In the genomic region with DNA sequence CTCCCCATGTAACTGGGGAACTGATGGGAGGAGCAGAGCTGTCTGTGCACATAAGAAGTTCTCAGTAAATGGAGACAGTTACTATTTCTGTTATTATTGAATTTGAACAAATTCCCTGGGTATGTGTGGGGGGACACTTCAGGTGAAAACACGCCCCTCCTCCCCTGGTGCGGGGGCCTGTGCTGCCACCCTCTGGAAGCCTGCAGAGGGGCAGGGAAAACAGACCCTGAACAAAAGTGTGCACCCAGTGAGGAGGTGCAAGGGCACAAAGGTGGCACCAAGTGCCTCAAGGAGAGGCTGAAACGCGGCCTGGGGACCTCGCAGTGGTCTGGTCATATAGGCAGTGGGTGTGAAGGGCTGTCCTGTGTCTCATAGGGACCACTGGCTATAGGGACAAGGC, we compare ENCODE assay signal across 11 cellular contexts. TPM values are rescaled to one million over a fixed set of nuclear protein-coding genes. Genes with fewer than 3 reads are reported as not detected.
A peak's percentile ranks its signal among the peaks of the same experiment; 100 is the strongest.
DNase-seq lines count a peak whose midpoint lies in the region; ATAC-seq and TF ChIP-seq lines count a peak whose summit lies in the region.
"Had no signal": no experiment of that assay in that cellular context is flagged by ENCODE, and none has a peak within 500 bp of the region (broad histone marks: within the 10 kb centered on the region; RNA-seq: fewer than 3 reads in every experiment).

No MANE protein-coding gene starts in this region.

- no peak overlapping the region for H3K4me3 Mint-ChIP-seq in activated T-cell treated with anti-CD3 and anti-CD28 coated beads, Interleukin-2, amount 50 U/mL, for 24 hours
- H3K4me3 Mint-ChIP-seq in stimulated activated memory B cell treated with anti-CD40 and anti-IgM and Interleukin-4, amounts not matched to agents 10 μg/mL and 1 μg/mL and 100 μg/mL, for 72 hours: no peak overlapping the region

- H3K27ac ChIP-seq in RWPE1: peak overlapping the region; percentile 12; the same call in 1 of the 2 replicates
- H3K27ac ChIP-seq: BLaER1 had no signal

- H3K4me3 ChIP-seq in fibroblast of the aortic adventitia (ENCODE audit: low read depth, low read length): no peak overlapping the region
- H3K4me3 ChIP-seq: BLaER1, HAP-1 had no signal

- ATAC-seq in stimulated activated memory B cell treated with anti-CD40 and anti-IgM and Interleukin-4, amounts not matched to agents 10 μg/mL and 1 μg/mL and 100 μg/mL, for 72 hours: no peak
- no peak for ATAC-seq in HG02870 (IDR thresholded peaks at IDR 0.05; ENCODE audit: unreplicated experiment)

- H3K27ac Mint-ChIP-seq in activated T-cell treated with anti-CD3 and anti-CD28 coated beads, Interleukin-2, amount 50 U/mL, for 24 hours: peak overlapping the region; percentile 75
- peak overlapping the region; percentile 54 for H3K27ac Mint-ChIP-seq in stimulated activated memory B cell treated with anti-CD40 and anti-IgM and Interleukin-4, amounts not matched to agents 10 μg/mL and 1 μg/mL and 100 μg/mL, for 72 hours

- no peak for DNase-seq in activated T-cell treated with anti-CD3 and anti-CD28 coated beads, Interleukin-2, amount 50 U/mL, for 24 hours
- DNase-seq in activated T-cell treated with anti-CD3 and anti-CD28 coated beads for 4 hours (no peak), RWPE1 (ENCODE audit: low spot score) (no peak), fibroblast of the aortic adventitia (ENCODE audit: low read depth) (no peak), amniotic stem cell (lab: John Stamatoyannopoulos, UW) (no peak), NCI-H2107 (lab: John Stamatoyannopoulos, UW) (no peak)
- DNase-seq: effector CD8-positive, alpha-beta T cell had no signal

- POLR2A ChIA-PET in RWPE1 (lab: Yijun Ruan, JAX; ENCODE audit: low non-redundant PET): no interaction called here

- H3K9me3 Mint-ChIP-seq in activated T-cell treated with anti-CD3 and anti-CD28 coated beads, Interleukin-2, amount 50 U/mL, for 24 hours: no peaks in the 10 kb centered on the region
- H3K9me3 Mint-ChIP-seq in stimulated activated memory B cell treated with anti-CD40 and anti-IgM and Interleukin-4, amounts not matched to agents 10 μg/mL and 1 μg/mL and 100 μg/mL, for 72 hours: no peaks in the 10 kb centered on the region

- peaks cover 18% of the 10 kb centered on the region for H3K4me1 Mint-ChIP-seq in activated T-cell treated with anti-CD3 and anti-CD28 coated beads, Interleukin-2, amount 50 U/mL, for 24 hours (ENCODE audit: low read depth)
- H3K4me1 Mint-ChIP-seq in stimulated activated memory B cell treated with anti-CD40 and anti-IgM and Interleukin-4, amounts not matched to agents 10 μg/mL and 1 μg/mL and 100 μg/mL, for 72 hours: peaks cover 53% of the 10 kb centered on the region

- no peaks in the 10 kb centered on the region for H3K27me3 Mint-ChIP-seq in activated T-cell treated with anti-CD3 and anti-CD28 coated beads, Interleukin-2, amount 50 U/mL, for 24 hours
- H3K27me3 Mint-ChIP-seq in stimulated activated memory B cell treated with anti-CD40 and anti-IgM and Interleukin-4, amounts not matched to agents 10 μg/mL and 1 μg/mL and 100 μg/mL, for 72 hours: no peaks in the 10 kb centered on the region

- CTCF ChIA-PET in RWPE1 (lab: Yijun Ruan, JAX): no interaction called here

- H3K36me3 Mint-ChIP-seq in activated T-cell treated with anti-CD3 and anti-CD28 coated beads, Interleukin-2, amount 50 U/mL, for 24 hours (ENCODE audit: low read depth): peaks cover 92% of the 10 kb centered on the region
- peaks cover 63% of the 10 kb centered on the region for H3K36me3 Mint-ChIP-seq in stimulated activated memory B cell treated with anti-CD40 and anti-IgM and Interleukin-4, amounts not matched to agents 10 μg/mL and 1 μg/mL and 100 μg/mL, for 72 hours

- TF ChIP-seq CTCF in RWPE1 (conservative IDR thresholded peaks at IDR 0.05; ENCODE audit: low read depth) (0 out of 2 replicates have a peak, but pooled peaks have one; percentile 16), fibroblast of the aortic adventitia (IDR thresholded peaks at IDR 0.05; ENCODE audit: insufficient read depth, low read length) (peak; percentile 35)

RNA-seq across cellular contexts. Expression of a gene that starts 18.2 kb away (rescaled TPM):
- total RNA-seq in fibroblast of the aortic adventitia (ENCODE audit: low replicate concordance): 38.6 and 45.6 TPM in 2 replicates
